Comparison of ENCODE assay signal across 12 cellular contexts in the genomic region with DNA sequence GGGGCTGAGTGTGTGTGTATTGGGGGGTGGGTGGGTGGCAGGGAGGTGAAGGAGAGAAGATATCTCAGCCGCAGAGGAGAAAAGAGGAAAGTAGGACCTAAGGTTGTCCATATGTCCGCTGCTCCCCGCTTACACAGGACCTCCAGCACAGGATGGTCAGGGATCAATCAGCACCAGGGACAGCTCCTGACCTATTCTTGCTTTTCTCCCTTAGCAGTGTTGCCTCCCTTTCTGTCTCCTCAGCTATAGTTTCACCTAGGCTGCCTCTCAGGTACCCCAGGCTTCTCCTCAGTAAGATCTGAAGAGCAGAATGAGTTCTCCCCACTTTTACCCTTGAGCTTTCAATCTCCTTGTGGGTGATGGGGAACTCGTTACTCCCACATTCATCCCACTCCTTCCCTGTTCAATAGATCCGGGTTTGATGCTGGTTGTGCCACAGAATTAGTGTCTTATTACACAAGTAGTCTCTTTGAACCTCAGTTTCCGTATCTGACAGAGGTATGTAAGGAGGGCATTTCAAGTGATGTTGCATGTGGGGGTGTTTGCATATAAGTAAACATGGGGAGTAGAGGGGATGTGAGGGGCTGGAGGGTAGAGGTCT. TPM values are rescaled to one million over a fixed set of nuclear protein-coding genes. Genes with fewer than 3 reads are reported as not detected.
DNase-seq lines count a peak whose midpoint lies in the region; ATAC-seq and TF ChIP-seq lines count a peak whose summit lies in the region.
"Had no signal": no experiment of that assay in that cellular context is flagged by ENCODE, and none has a peak within 500 bp of the region (broad histone marks: within the 10 kb centered on the region; RNA-seq: fewer than 3 reads in every experiment).

No MANE protein-coding gene starts in this region.

- WGBS in mesenchymal stem cell: 88% methylated on average over 6 of the region's 6 CpGs

- no peak overlapping the region for H3K9ac ChIP-seq in mesenchymal stem cell (ENCODE audit: low read length)

- H2AFZ ChIP-seq in mesenchymal stem cell (ENCODE audit: low read depth, low read length): no peak overlapping the region

- H2BK12ac ChIP-seq in mesenchymal stem cell (ENCODE audit: low read length in 2 of 2): no peak overlapping the region

- ATAC-seq in GM21515 (IDR thresholded peaks at IDR 0.05; ENCODE audit: unreplicated experiment): no peak

- in situ Hi-C loops in astrocyte of the cerebellum (cut with HindIII; ENCODE audit: low sequenced_read_pairs): no loop called here

- no peak overlapping the region for H3K4ac ChIP-seq in mesenchymal stem cell (ENCODE audit: low read depth in 1 of 2, low read length in 2 of 2)

- peak; percentile 11 for DNase-seq in NOMO-1 treated with DMSO at 0.1 percent for 48 hours (lab: John Stamatoyannopoulos, UW; ENCODE audit: unreplicated experiment)
- no peak for DNase-seq in NOMO-1 treated with dmso at 0.1 percent for 144 hours (lab: John Stamatoyannopoulos, UW; ENCODE audit: unreplicated experiment)
- peak; percentile 42 to 59 for DNase-seq in Kasumi-1 (lab: John Stamatoyannopoulos, UW)
- DNase-seq in astrocyte of the cerebellum (ENCODE audit: low read depth): peak; percentile 11
- peak; percentile 51 for DNase-seq in mesenchymal stem cell
- no peak for DNase-seq in GM19240 (ENCODE audit: insufficient read length, low spot score)
- DNase-seq in putamen (ENCODE audit: low spot score): no peak
- DNase-seq: NCI-H1105, upper lobe of left lung had no signal

- no peak overlapping the region for H3K18ac ChIP-seq in mesenchymal stem cell (ENCODE audit: low read depth in 1 of 2, low read length in 2 of 2)

- H3K9me3 ChIP-seq in mesenchymal stem cell (ENCODE audit: control insufficient read depth, low read length): no peaks in the 10 kb centered on the region
- H3K9me3 ChIP-seq: right atrium auricular region, upper lobe of left lung had no signal

- no peak for TF ChIP-seq CTCF in astrocyte of the cerebellum (IDR thresholded peaks at IDR 0.05; ENCODE audit: low read depth, low read length, missing control alignments)

- H3K4me3 ChIP-seq in astrocyte of the cerebellum (ENCODE audit: low read depth, low read length) (no peak overlapping the region), mesenchymal stem cell (ENCODE audit: insufficient read depth in 1 of 2, low read depth in 1 of 2, low read length in 2 of 2) (no peak overlapping the region)
- H3K4me3 ChIP-seq: coronary artery had no signal

- H3K4me2 ChIP-seq in mesenchymal stem cell (ENCODE audit: low read length, poor library complexity, severe bottlenecking): no peak overlapping the region

- peaks cover 7% of the 10 kb centered on the region for H3K4me1 ChIP-seq in mesenchymal stem cell (ENCODE audit: control insufficient read depth, insufficient read depth, low read depth, low read length)

- H3K79me1 ChIP-seq in mesenchymal stem cell (replicated peaks; ENCODE audit: low read length, poor library complexity, severe bottlenecking): peaks cover 22% of the 10 kb centered on the region

- H2BK5ac ChIP-seq in mesenchymal stem cell (ENCODE audit: low read depth, low read length, poor library complexity, severe bottlenecking): no peak overlapping the region

- no peak overlapping the region for H3K27ac ChIP-seq in mesenchymal stem cell (ENCODE audit: low read length, poor library complexity, severe bottlenecking)
- H3K27ac ChIP-seq: coronary artery, right atrium auricular region, upper lobe of left lung had no signal

- H2BK15ac ChIP-seq in mesenchymal stem cell (ENCODE audit: low read depth, poor library complexity, severe bottlenecking): no peak overlapping the region

- peaks cover 51 to 63% of the 10 kb centered on the region in 2 experiments for H3K36me3 ChIP-seq in mesenchymal stem cell (ENCODE audit: control insufficient read depth in 1 of 2, insufficient read depth in 2 of 2, low read depth in 1 of 2, low read length in 2 of 2)

- no peak overlapping the region for H3K23ac ChIP-seq in mesenchymal stem cell (ENCODE audit: low read length in 2 of 2)

- no peak overlapping the region for H3K14ac ChIP-seq in mesenchymal stem cell (ENCODE audit: low read length in 2 of 2)

- H3K27me3 ChIP-seq in mesenchymal stem cell (ENCODE audit: control insufficient read depth in 1 of 2, insufficient read depth in 1 of 2, low read length in 2 of 2): no peaks in the 10 kb centered on the region
- H3K27me3 ChIP-seq: right atrium auricular region, upper lobe of left lung had no signal

- no peak overlapping the region for H4K91ac ChIP-seq in mesenchymal stem cell (ENCODE audit: low read length)

- H2AK5ac ChIP-seq in mesenchymal stem cell (ENCODE audit: low read length, severe bottlenecking): no peak overlapping the region

- no peak overlapping the region for H4K8ac ChIP-seq in mesenchymal stem cell (ENCODE audit: low read length)

- H2BK120ac ChIP-seq in mesenchymal stem cell (ENCODE audit: low read depth, low read length): no peak overlapping the region

RNA-seq across cellular contexts. Expression of a gene that starts 1.4 kb away (rescaled TPM):
- 8.8 TPM for polyA plus RNA-seq in mesenchymal stem cell (2013, experiment 1 of 2)
- polyA plus RNA-seq in mesenchymal stem cell (2013, experiment 2 of 2): 9.0 TPM

RNA-seq across cellular contexts. Expression of a gene that starts 6.3 kb away (rescaled TPM):
- polyA plus RNA-seq in mesenchymal stem cell (2013, experiment 1 of 2): 60.5 TPM
- polyA plus RNA-seq in mesenchymal stem cell (2013, experiment 2 of 2): 64.4 TPM

RNA-seq across cellular contexts. Expression of a gene that starts 10.6 kb away (rescaled TPM):
- polyA plus RNA-seq in mesenchymal stem cell (2013, experiment 1 of 2): 37.4 TPM
- 35.8 TPM for polyA plus RNA-seq in mesenchymal stem cell (2013, experiment 2 of 2)

RNA-seq across cellular contexts. Expression of a gene that starts 21.7 kb away (rescaled TPM):
- 14.7 TPM for polyA plus RNA-seq in mesenchymal stem cell (2013, experiment 1 of 2)
- polyA plus RNA-seq in mesenchymal stem cell (2013, experiment 2 of 2): 13.5 TPM

RNA-seq across cellular contexts. Expression of a gene that starts 23.0 kb away (rescaled TPM):
- 2.9 TPM for polyA plus RNA-seq in mesenchymal stem cell (2013, experiment 1 of 2)
- 3.2 TPM for polyA plus RNA-seq in mesenchymal stem cell (2013, experiment 2 of 2)

Comparison
In these comparisons a context has a peak if more than half of its experiments do, and no peak if none do; other contexts are left out.
1. DNase-seq: peak in NOMO-1 treated with DMSO at 0.1 percent for 48 hours (single experiment), Kasumi-1 (2 of 2), astrocyte of the cerebellum (single experiment) and mesenchymal stem cell (single experiment); none in NOMO-1 treated with dmso at 0.1 percent for 144 hours (single experiment), GM19240 (single experiment) and putamen (single experiment).